In genomic region chr19:40666803-40667438, GRCh38 we compare ENCODE assay signal across 21 cellular contexts. TPM values are rescaled to one million over a fixed set of nuclear protein-coding genes. Genes with fewer than 3 reads are reported as not detected.
DNase-seq lines count a peak whose midpoint lies in the region; ATAC-seq, FAIRE-seq and TF ChIP-seq lines count a peak whose summit lies in the region.
"Had no signal": no experiment of that assay in that cellular context is flagged by ENCODE, and none has a peak within 500 bp of the region (broad histone marks: within the 10 kb centered on the region; RNA-seq: fewer than 3 reads in every experiment).

No MANE protein-coding gene starts in this region.

- intact Hi-C loops in left ventricle myocardium inferior (cut with micrococcal nuclease) (loop anchor here (10.0 kb wide), 1 partner anchor 148 kb away; no protein-coding TSS in a partner anchor), Right ventricle myocardium superior (cut with DNase I) (no loop called here), kidney (cut with DNase I) (loop anchor here (10.0 kb wide), 1 partner anchor 138 kb away; no protein-coding TSS in a partner anchor)

- H3K9me3 ChIP-seq in left ventricle myocardium inferior (replicated peaks) (peaks cover 4% of the 10 kb centered on the region), kidney (ENCODE audit: control insufficient read depth in 1 of 2, low read length in 2 of 2) (peaks cover 0 to 3% of the 10 kb centered on the region in 2 donors)
- H3K9me3 ChIP-seq: heart right ventricle, MG63, uterus had no signal

- WGBS in adipose tissue, 3 donors = 84 to 92% (median 91%) methylated on average over 13 to 14 of the region's 14 CpGs

- no peak overlapping the region for H3K9ac ChIP-seq in kidney (ENCODE audit: low read length in 2 of 2)

- FAIRE-seq in kidney (lab: Jason Lieb, UNC) = no peak

- ATAC-seq in Right ventricle myocardium superior (ENCODE audit: poor library complexity) = no peak
- ATAC-seq: heart right ventricle had no signal

- DNase-seq in left ventricle myocardium inferior (peak; percentile 11), Right ventricle myocardium superior (no peak), kidney (peak; percentile 65), NCI-H1092 treated with DMSO at 0.1 percent for 48 hours (lab: John Stamatoyannopoulos, UW) (no peak), epidermal melanocyte (ENCODE audit: insufficient read length, low spot score) (no peak), occipital lobe (lab: John Stamatoyannopoulos, UW) (no peak), AG08395 (ENCODE audit: low spot score) (no peak)
- DNase-seq: amygdala; CD8-positive, alpha-beta memory T cell; cerebellar nuclear complex; effector CD4-positive, alpha-beta T cell; heart right ventricle; naive B cell; NCI-H187; NCI-H82; substantia nigra; T1000; uterus had no signal

- peaks cover 32% of the 10 kb centered on the region for H3K4me1 ChIP-seq in left ventricle myocardium inferior
- peaks cover 0 to 7% of the 10 kb centered on the region in 2 donors for H3K4me1 ChIP-seq in kidney (ENCODE audit: control insufficient read depth in 1 of 2, insufficient read depth in 1 of 2, low read depth in 1 of 2, low read length in 2 of 2)
- H3K4me1 ChIP-seq: uterus had no signal

- H3K27ac ChIP-seq in left ventricle myocardium inferior (replicated peaks) (no peak overlapping the region), adipose tissue (ENCODE audit: low read depth, low read length) (peak overlapping the region; percentile 20), kidney (ENCODE audit: low read depth in 2 of 2, low read length in 2 of 2) (no peak overlapping the region)
- H3K27ac ChIP-seq: SK-N-MC had no signal

- no peaks in the 10 kb centered on the region for H3K27me3 ChIP-seq in left ventricle myocardium inferior (ENCODE audit: low read depth)
- H3K27me3 ChIP-seq: heart right ventricle, MG63, uterus had no signal

- H3K36me3 ChIP-seq in left ventricle myocardium inferior (peaks cover 46% of the 10 kb centered on the region), kidney (ENCODE audit: control insufficient read depth in 1 of 2, insufficient read depth in 2 of 2, low read length in 2 of 2) (peaks cover 7 to 10% of the 10 kb centered on the region in 2 donors)
- H3K36me3 ChIP-seq: uterus had no signal

- H3K4me3 ChIP-seq in left ventricle myocardium inferior (no peak overlapping the region), kidney (ENCODE audit: low read length in 2 of 2) (no peak overlapping the region)
- H3K4me3 ChIP-seq: heart right ventricle, MG63, SK-N-MC, uterus had no signal

- no peak for TF ChIP-seq CTCF in left ventricle myocardium inferior (IDR thresholded peaks at IDR 0.05; ENCODE audit: borderline replicate concordance)
- no peak for TF ChIP-seq CTCF in kidney (IDR thresholded peaks at IDR 0.05; ENCODE audit: borderline replicate concordance, extremely low read depth, insufficient read depth)

RNA-seq across cellular contexts. Expression of gene NUMBL, which starts 23.5 kb away (rescaled TPM):
- total RNA-seq in left ventricle myocardium inferior (14.7 TPM), Right ventricle myocardium superior (13.5 TPM), kidney (24.3 TPM), occipital lobe (18.2 TPM)
- polyA plus RNA-seq in adipose tissue (10 to 100 TPM in 2 of 3 donors, 1 to 10 TPM in 1; 7.1 to 30.7 (median 27.2) TPM), kidney (ENCODE audit: insufficient read depth, low read depth, low replicate concordance) (3.3 TPM)

RNA-seq across cellular contexts. Expression of gene COQ8B, which starts 49.8 kb away (rescaled TPM):
- total RNA-seq in left ventricle myocardium inferior (24.0 TPM), Right ventricle myocardium superior (36.1 TPM), kidney (55.3 TPM), occipital lobe (28.2 TPM)
- polyA plus RNA-seq in adipose tissue (10 to 100 TPM; 26.2 to 35.5 (median 29.4) TPM), kidney (ENCODE audit: insufficient read depth, low read depth, low replicate concordance) (45.8 TPM)

RNA-seq across cellular contexts. Expression of gene ITPKC, which starts 50.0 kb away (rescaled TPM):
- total RNA-seq in left ventricle myocardium inferior (9.8 TPM), Right ventricle myocardium superior (14.7 TPM), kidney (27.9 TPM), occipital lobe (10.0 TPM)
- polyA plus RNA-seq in adipose tissue (10 to 100 TPM; 14.6 to 58.3 (median 43.1) TPM), kidney (ENCODE audit: insufficient read depth, low read depth, low replicate concordance) (14.3 TPM)

Comparison
In these comparisons a context has a peak if more than half of its experiments do, and no peak if none do; other contexts are left out.
1. DNase-seq: peak in left ventricle myocardium inferior (single experiment) and kidney (single experiment); none in Right ventricle myocardium superior (single experiment), NCI-H1092 treated with DMSO at 0.1 percent for 48 hours (single experiment), epidermal melanocyte (single experiment), occipital lobe (single experiment) and AG08395 (single experiment).